Comparison of ENCODE assay signal across 1 cellular context in genomic region chr10:78194539-78195402, GRCh38.
TF ChIP-seq lines count a peak whose summit lies in the region.

No MANE protein-coding gene starts in this region.

TF ChIP-seq in HEK293, 187 proteins besides CTCF, POLR2A, EP300 and RAD21 (continued from another document):
- TF ChIP-seq ZNF692 (tag by site-specific recombination; IDR thresholded peaks at IDR 0.05) (no peak), ZBTB1 (tag by site-specific recombination; IDR thresholded peaks at IDR 0.05) (no peak), KLF10 (tag by site-specific recombination; IDR thresholded peaks at IDR 0.05) (no peak), HOXD13 (CRISPR knock-in tag; IDR thresholded peaks at IDR 0.05; ENCODE audit: borderline replicate concordance) (no peak), ZFP69B (tag by site-specific recombination; IDR thresholded peaks at IDR 0.05) (no peak), ZNF704 (tag by site-specific recombination; IDR thresholded peaks at IDR 0.05) (no peak), KLF16 (tag by site-specific recombination; IDR thresholded peaks at IDR 0.05) (no peak), ZNF341 (tag by site-specific recombination; IDR thresholded peaks at IDR 0.05; ENCODE audit: low read depth) (peak; percentile 54; the same call in 1 of the 2 replicates), MYNN (tag by site-specific recombination; IDR thresholded peaks at IDR 0.05; ENCODE audit: borderline replicate concordance) (no peak)
